In genomic region chr17:65785109-65785508, GRCh38 we compare ENCODE assay signal across 8 cellular contexts.
DNase-seq lines count a peak whose midpoint lies in the region; ATAC-seq and TF ChIP-seq lines count a peak whose summit lies in the region.

No MANE protein-coding gene starts in this region.

- TF ChIP-seq CTCF in sigmoid colon (IDR thresholded peaks at IDR 0.05): no peak

- no peak overlapping the region for H3K4me3 Mint-ChIP-seq in T-helper 17 cell

- H3K27me3 ChIP-seq in sigmoid colon: no peaks in the 10 kb centered on the region

- H3K9me3 ChIP-seq in T-helper 17 cell (ENCODE audit: control insufficient read depth, low read length, poor library complexity, severe bottlenecking) (no peaks in the 10 kb centered on the region), sigmoid colon (no peaks in the 10 kb centered on the region)

- ATAC-seq in T-helper 17 cell: no peak

- H3K36me3 Mint-ChIP-seq in T-helper 17 cell (ENCODE audit: low read depth): no peaks in the 10 kb centered on the region

- peak overlapping the region; percentile 43 to 78 (median 60) for H3K27ac ChIP-seq in sigmoid colon

- H3K4me1 ChIP-seq in sigmoid colon: peaks cover 0 to 33% (median 26%) of the 10 kb centered on the region in 4 donors

- intact Hi-C loops in sigmoid colon (cut with DNase I): loop anchor here (5.0 kb wide), 1 partner anchor 233 kb away; no protein-coding TSS in a partner anchor
- intact Hi-C loops in posterior cingulate gyrus (cut with DNase I): no loop called here

- no peak overlapping the region for H3K4me3 ChIP-seq in sigmoid colon

- H3K27ac Mint-ChIP-seq in T-helper 17 cell: peak overlapping the region; percentile 14

- DNase-seq in GM04503 (ENCODE audit: low read depth) (peak; percentile 97), T-helper 17 cell (no peak), globus pallidus (ENCODE audit: low spot score) (peak; percentile 3), sigmoid colon (no peak), NCI-H345 treated with DMSO at 0.1 percent for 48 hours (lab: John Stamatoyannopoulos, UW; ENCODE audit: unreplicated experiment) (no peak), posterior cingulate gyrus (no peak), NCI-H510A (lab: John Stamatoyannopoulos, UW) (no peak), UCSD-AML1 (lab: John Stamatoyannopoulos, UW; ENCODE audit: unreplicated experiment) (no peak)

- TF ChIP-seq EP300 in sigmoid colon (IDR thresholded peaks at IDR 0.05): peak in 3 of 4 donors; percentile 18 to 69 (median 30)

- TF ChIP-seq POLR2A in sigmoid colon (IDR thresholded peaks at IDR 0.05): no peak

- H3K4me1 Mint-ChIP-seq in T-helper 17 cell: no peaks in the 10 kb centered on the region

- peaks cover 4% of the 10 kb centered on the region for H3K27me3 Mint-ChIP-seq in T-helper 17 cell

- WGBS in sigmoid colon, 2 donors: 3 to 19% methylated on average over 1 of the region's 1 CpG

- no peaks in the 10 kb centered on the region for H3K36me3 ChIP-seq in sigmoid colon

Comparison
In these comparisons a context has a peak if more than half of its experiments do, and no peak if none do; other contexts are left out.
1. DNase-seq: peak in GM04503 (single experiment) and globus pallidus (single experiment); none in T-helper 17 cell (0 of 3), sigmoid colon (single experiment), NCI-H345 treated with DMSO at 0.1 percent for 48 hours (single experiment), posterior cingulate gyrus (0 of 10), NCI-H510A (single experiment) and UCSD-AML1 (single experiment).